In genomic region chr3:43742935-43743334, GRCh38 we compare ENCODE assay signal across 15 cellular contexts. TPM values are rescaled to one million over a fixed set of nuclear protein-coding genes. Genes with fewer than 3 reads are reported as not detected.
A peak's percentile ranks its signal among the peaks of the same experiment; 100 is the strongest.
DNase-seq lines count a peak whose midpoint lies in the region; ATAC-seq, FAIRE-seq and TF ChIP-seq lines count a peak whose summit lies in the region.
"Had no signal": no experiment of that assay in that cellular context is flagged by ENCODE, and none has a peak within 500 bp of the region (broad histone marks: within the 10 kb centered on the region; RNA-seq: fewer than 3 reads in every experiment).

No MANE protein-coding gene starts in this region.

- intact Hi-C loops in HCT116 (cut with micrococcal nuclease) (loop anchor here (2.0 kb wide), 1 partner anchor 198 kb away; no protein-coding TSS in a partner anchor), breast epithelium (cut with DNase I; ENCODE audit: low total_unique reads) (no loop called here), left lung (cut with DNase I) (no loop called here)

- peaks cover 11% of the 10 kb centered on the region for H3K4me1 ChIP-seq in A549
- peaks cover 0 to 3% of the 10 kb centered on the region in 2 experiments; a peak in 2 of 4 replicates for H3K4me1 ChIP-seq in HCT116 (ENCODE audit: control insufficient read depth in 1 of 2, insufficient read depth in 2 of 2, low read length in 2 of 2)
- H3K4me1 ChIP-seq in breast epithelium = no peaks in the 10 kb centered on the region
- H3K4me1 ChIP-seq in left lung = peaks cover 0 to 7% of the 10 kb centered on the region in 2 donors
- H3K4me1 ChIP-seq: BLaER1 treated with 17β-estradiol and CSF1 and Interleukin-3, amounts not matched to agents 10 nM and 100 nM had no signal

- RAD21 ChIA-PET in HCT116 (lab: Charles Lee; ENCODE audit: low non-redundant PET in 1 of 2, low total read pairs in 2 of 2, uncharacterized antibody in 2 of 2, unreplicated experiment in 2 of 2) = no interaction called here

- BruUV-seq in HCT116 (replicated peaks; lab: Mats Ljungman, UMichigan) = no TSS peak

- H3K4me2 ChIP-seq in A549 (no peak overlapping the region), HCT116 (ENCODE audit: low read length) (no peak overlapping the region)
- H3K4me2 ChIP-seq: BLaER1 treated with 17β-estradiol and CSF1 and Interleukin-3, amounts not matched to agents 10 nM and 100 nM had no signal

- CTCF ChIA-PET in A549 (lab: Yijun Ruan, JAX) (no interaction called here), HCT116 (lab: Charles Lee) (no interaction called here)

- DNase-seq in A549 (ENCODE audit: low read depth in 1 of 2, low spot score in 1 of 2) = no peak
- no peak for DNase-seq in HCT116 (ENCODE audit: low read depth, low spot score)
- no peak for DNase-seq in breast epithelium (ENCODE audit: low spot score in 2 of 2)
- DNase-seq in left lung = no peak
- DNase-seq in ecto neural progenitor cell (ENCODE audit: low spot score) = no peak
- DNase-seq in activated CD4-positive, alpha-beta T cell treated with anti-CD3 and anti-CD28 coated beads, Interleukin-2, amount 50 U/mL, for 4 hours = no peak
- DNase-seq in urothelium cell line (ENCODE audit: low spot score) = no peak
- DNase-seq: activated CD4-positive, alpha-beta memory T cell treated with anti-CD3 and anti-CD28 coated beads for 36 hours; activated naive CD4-positive, alpha-beta T cell treated with anti-CD3 and anti-CD28 coated beads for 36 hours; NCI-H526; nephron progenitor cell; stimulated activated CD4-positive, alpha-beta T cell treated with anti-CD3 and anti-CD28 coated beads, Interleukin-2, amount 100 ng/mL, for 48 hours; stimulated activated naive CD8-positive, alpha-beta T cell treated with anti-CD3 and anti-CD28 coated beads, Interleukin-15, amount 100 ng/mL, for 72 hours had no signal

- no peaks in the 10 kb centered on the region for H4K20me1 ChIP-seq in HCT116 (ENCODE audit: insufficient read depth)
- H4K20me1 ChIP-seq: BLaER1 treated with 17β-estradiol and CSF1 and Interleukin-3, amounts not matched to agents 10 nM and 100 nM had no signal

- H3K36me3 ChIP-seq in HCT116 (ENCODE audit: control insufficient read depth in 1 of 2, insufficient read depth in 2 of 2, low read length in 2 of 2) = no peaks in the 10 kb centered on the region
- no peaks in the 10 kb centered on the region for H3K36me3 ChIP-seq in breast epithelium
- no peaks in the 10 kb centered on the region for H3K36me3 ChIP-seq in left lung
- H3K36me3 ChIP-seq: BLaER1 treated with 17β-estradiol and CSF1 and Interleukin-3, amounts not matched to agents 10 nM and 100 nM had no signal

- POLR2A ChIA-PET in A549 (lab: Yijun Ruan, JAX) (no interaction called here), HCT116 (lab: Charles Lee) (no interaction called here)

- FAIRE-seq in A549 (lab: Jason Lieb, UNC) = no peak
- no peak for FAIRE-seq in urothelium cell line (lab: Jason Lieb, UNC)

- no peaks in the 10 kb centered on the region for H3K9me2 ChIP-seq in HCT116 (ENCODE audit: insufficient read depth)

- no peak for ATAC-seq in A549
- ATAC-seq in HCT116 = no peak
- peak; percentile 56 for ATAC-seq in left lung
- no peak for ATAC-seq in HG03469 (IDR thresholded peaks at IDR 0.05; ENCODE audit: unreplicated experiment)
- ATAC-seq: stimulated activated naive CD8-positive, alpha-beta T cell treated with anti-CD3 and anti-CD28 coated beads, Interleukin-15, amount 100 ng/mL, for 72 hours had no signal

- H3K9ac ChIP-seq in HCT116 (ENCODE audit: low read length) = no peak overlapping the region
- H3K9ac ChIP-seq: BLaER1 treated with 17β-estradiol and CSF1 and Interleukin-3, amounts not matched to agents 10 nM and 100 nM had no signal

- H2AFZ ChIP-seq in HCT116 (ENCODE audit: low read depth, low read length, poor library complexity, severe bottlenecking) = no peak overlapping the region

- TF ChIP-seq POLR2A in A549 (IDR thresholded peaks at IDR 0.05; ENCODE audit: low read length) = no peak
- no peak for TF ChIP-seq POLR2A in HCT116 (IDR thresholded peaks at IDR 0.05; ENCODE audit: borderline replicate concordance, extremely low read depth, insufficient read depth, insufficient read length)
- TF ChIP-seq POLR2A in breast epithelium (IDR thresholded peaks at IDR 0.05) = no peak

- H3K27me3 ChIP-seq in HCT116 (ENCODE audit: insufficient read depth, low read length) = no peaks in the 10 kb centered on the region
- H3K27me3 ChIP-seq in breast epithelium = no peaks in the 10 kb centered on the region
- H3K27me3 ChIP-seq in left lung = no peaks in the 10 kb centered on the region
- H3K27me3 ChIP-seq: BLaER1 treated with 17β-estradiol and CSF1 and Interleukin-3, amounts not matched to agents 10 nM and 100 nM had no signal

- TF ChIP-seq EP300 in A549 (IDR thresholded peaks at IDR 0.05) = no peak

- H3K79me2 ChIP-seq in HCT116 (ENCODE audit: insufficient read depth, low read length) = no peaks in the 10 kb centered on the region

- WGBS in A549 (ENCODE audit: missing lambda C conversion rate) = 74% methylated on average over 4 of the region's 4 CpGs

- TF ChIP-seq RAD21 in A549 (conservative IDR thresholded peaks at IDR 0.05 in 1 of 2, IDR thresholded peaks at IDR 0.05 in 1 of 2) = 0 out of 5 replicates have a peak, but pooled peaks of 1 of the 2 experiments have one; percentile 19
- peak; percentile 60 for TF ChIP-seq RAD21 in HCT116 (IDR thresholded peaks at IDR 0.05; ENCODE audit: low read depth)

- no peaks in the 10 kb centered on the region for H3K9me3 ChIP-seq in A549
- no peaks in the 10 kb centered on the region for H3K9me3 ChIP-seq in HCT116 (ENCODE audit: control insufficient read depth in 1 of 2, insufficient read depth in 1 of 2, low read depth in 1 of 2, low read length in 2 of 2)
- H3K9me3 ChIP-seq in breast epithelium = peaks cover 8% of the 10 kb centered on the region in 2 donors
- H3K9me3 ChIP-seq in left lung = peaks cover 0 to 6% of the 10 kb centered on the region in 2 donors

- TF ChIP-seq CTCF in A549 (IDR thresholded peaks at IDR 0.05) (peak; percentile 15; the same call in 1 of the 3 replicates), HCT116 (IDR thresholded peaks at IDR 0.05 in 2 of 3, conservative IDR thresholded peaks at IDR 0.05 in 1 of 3; ENCODE audit: borderline replicate concordance in 1 of 3, insufficient read depth in 1 of 3, low read depth in 2 of 3, low read length in 2 of 3) (peak; percentile 13 to 46 (median 20); a peak in 3 of 6 replicates), breast epithelium (IDR thresholded peaks at IDR 0.05) (peak in 2 of 3 donors; percentile 20 to 21), left lung (IDR thresholded peaks at IDR 0.05) (no peak)

- H3K4me3 ChIP-seq in A549 (no peak overlapping the region), HCT116 (replicated peaks in 1 of 2; ENCODE audit: low read depth in 1 of 2, low read length in 2 of 2) (no peak overlapping the region), breast epithelium (no peak overlapping the region), left lung (no peak overlapping the region)
- H3K4me3 ChIP-seq: BLaER1 treated with 17β-estradiol and CSF1 and Interleukin-3, amounts not matched to agents 10 nM and 100 nM had no signal

- H3K27ac ChIP-seq in A549 = no peak overlapping the region
- no peak overlapping the region for H3K27ac ChIP-seq in HCT116 (ENCODE audit: low read depth, low read length)
- no peak overlapping the region for H3K27ac ChIP-seq in breast epithelium
- no peak overlapping the region for H3K27ac ChIP-seq in left lung
- H3K27ac ChIP-seq: BLaER1 treated with 17β-estradiol and CSF1 and Interleukin-3, amounts not matched to agents 10 nM and 100 nM had no signal

TF ChIP-seq in A549, 52 proteins besides CTCF, POLR2A, EP300 and RAD21:
- TF ChIP-seq MYC (IDR thresholded peaks at IDR 0.05; ENCODE audit: borderline replicate concordance, low read length) = no peak
- no peak for TF ChIP-seq BCL3 (IDR thresholded peaks at IDR 0.05)
- no peak for TF ChIP-seq ESRRA (IDR thresholded peaks at IDR 0.05; ENCODE audit: borderline replicate concordance, low read length)
- TF ChIP-seq FOXS1 (CRISPR knock-in tag; IDR thresholded peaks at IDR 0.05) = no peak

TF ChIP-seq in HCT116, 20 proteins besides CTCF, POLR2A, EP300 and RAD21:
- TF ChIP-seq TCF7L2 (IDR thresholded peaks at IDR 0.05; ENCODE audit: borderline replicate concordance, extremely low read depth, insufficient read depth, insufficient read length) = no peak
- no peak for TF ChIP-seq SRF (IDR thresholded peaks at IDR 0.05; ENCODE audit: low read depth)
- TF ChIP-seq ZBTB33 (IDR thresholded peaks at IDR 0.05; ENCODE audit: extremely low read depth, insufficient replicate concordance, low read length) = no peak
- no peak for TF ChIP-seq ATF3 (IDR thresholded peaks at IDR 0.05)
- no peak for TF ChIP-seq EGR1 (IDR thresholded peaks at IDR 0.05; ENCODE audit: low read depth)
- no peak for TF ChIP-seq ZNF274 (IDR thresholded peaks at IDR 0.05; ENCODE audit: low read depth, low read length)
- TF ChIP-seq ELF1 (IDR thresholded peaks at IDR 0.05; ENCODE audit: borderline replicate concordance, low read depth) = no peak
- no peak for TF ChIP-seq CEBPB (IDR thresholded peaks at IDR 0.05; ENCODE audit: low read depth)
- TF ChIP-seq FOSL1 (IDR thresholded peaks at IDR 0.05; ENCODE audit: low read depth) = no peak

RNA-seq across cellular contexts. Expression of gene ABHD5, which starts 52.2 kb away (rescaled TPM):
- 17.3 and 17.8 TPM in 2 replicates for polyA plus RNA-seq in A549 (2011; rRNA removed)
- polyA plus RNA-seq in A549 (2012; cell fraction: cytosol; rRNA removed) = 8.2 and 8.9 TPM in 2 replicates
- polyA plus RNA-seq in A549 (2012; cell fraction: nucleus; rRNA removed) = 4.3 and 7.7 TPM in 2 replicates
- 16.2 to 16.6 TPM (median 16.4 TPM) in 3 replicates for polyA plus RNA-seq in A549 (2017; fragmentation: RNase III; extraction: RNeasy Plus Mini Kit Qiagen cat#74134 plus additional on column Dnase treatment)
- 12.0 and 12.4 TPM in 2 replicates for polyA minus RNA-seq in A549 (2011; rRNA and poly(A)+ RNA removed)
- 18.5 TPM for total RNA-seq in HCT116 (2021; ENCODE audit: unreplicated experiment)
- 10.8 and 10.9 TPM in 2 replicates for polyA plus RNA-seq in HCT116 (2012)
- 10 to 100 TPM; 40.0 to 99.9 (median 47.9) TPM for total RNA-seq in breast epithelium
- 10 to 100 TPM; 31.9 to 41.0 TPM for total RNA-seq in left lung

Comparison
In these comparisons a context has a peak if more than half of its experiments do, and no peak if none do; other contexts are left out.
1. CTCF ChIP-seq: peak in A549 (single experiment), HCT116 (3 of 3) and breast epithelium (2 of 3); none in left lung (0 of 2).
2. Of the 6 proteins assayed by ChIP-seq in both A549 and HCT116: peak only in A549: none; only in HCT116: none; in both: CTCF; in neither: 4; mixed calls (peak in some experiments, not most) for 1.